31 cellular contexts compared by ENCODE assay signal in the genomic region with DNA sequence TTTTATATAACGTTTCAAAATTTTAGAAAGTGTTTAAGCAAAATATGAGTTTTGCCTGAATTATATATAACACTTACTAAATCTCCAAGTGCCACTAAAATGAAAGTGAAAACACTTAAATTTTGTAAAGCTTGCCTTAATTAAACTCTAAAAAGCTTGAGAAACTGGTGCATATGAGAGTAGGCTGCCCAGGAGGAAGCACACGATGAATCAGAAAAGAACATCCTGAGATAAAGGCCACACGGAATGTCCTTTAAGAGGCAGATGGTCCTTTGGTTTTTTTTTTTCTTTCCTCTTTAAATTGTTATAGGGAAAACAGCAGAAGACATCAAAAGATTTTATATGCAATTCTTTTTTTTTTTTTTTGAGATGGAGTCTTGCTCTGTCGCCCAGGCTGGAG.
DNase-seq lines count a peak whose midpoint lies in the region; ATAC-seq and TF ChIP-seq lines count a peak whose summit lies in the region.
"Had no signal": no experiment of that assay in that cellular context is flagged by ENCODE, and none has a peak within 500 bp of the region (broad histone marks: within the 10 kb centered on the region; RNA-seq: fewer than 3 reads in every experiment).

No MANE protein-coding gene starts in this region.

- no peaks in the 10 kb centered on the region for H3K27me3 ChIP-seq in SK-N-SH (ENCODE audit: insufficient read depth)
- H3K27me3 ChIP-seq: BLaER1 treated with 17β-estradiol and CSF1 and Interleukin-3, amounts not matched to agents 10 nM and 100 nM; breast epithelium; esophagus squamous epithelium; Peyer's patch; right atrium auricular region; stomach; upper lobe of left lung had no signal

- no peaks in the 10 kb centered on the region for H3K27me3 Mint-ChIP-seq in osteocyte (ENCODE audit: unreplicated experiment)

- no peak for TF ChIP-seq RAD21 in SK-N-SH (IDR thresholded peaks at IDR 0.05; ENCODE audit: low read length)

- CTCF ChIA-PET in SK-N-SH (lab: Yijun Ruan, JAX): interaction anchor here (0.9 to 2.0 kb wide), 3 partner anchors 13 to 346 kb away, joined by 3 to 5 read pairs (median 5); no protein-coding TSS in a partner anchor

- H3K79me2 ChIP-seq in SK-N-SH (ENCODE audit: insufficient read depth): no peaks in the 10 kb centered on the region
- H3K79me2 ChIP-seq: parathyroid adenoma had no signal

- H3K36me3 ChIP-seq in SK-N-SH (replicated peaks in 1 of 2; ENCODE audit: control insufficient read depth in 1 of 2, insufficient read depth in 2 of 2, low read length in 1 of 2) (peaks cover 2 to 7% of the 10 kb centered on the region in 2 experiments), mucosa of descending colon (ENCODE audit: low read depth) (no peaks in the 10 kb centered on the region)
- H3K36me3 ChIP-seq: breast epithelium, right atrium auricular region, upper lobe of left lung had no signal

- no peak overlapping the region for H3K4me2 ChIP-seq in SK-N-SH
- H3K4me2 ChIP-seq: BLaER1 treated with 17β-estradiol and CSF1 and Interleukin-3, amounts not matched to agents 10 nM and 100 nM; smooth muscle cell had no signal

- H3K9me2 ChIP-seq in SK-N-SH: no peaks in the 10 kb centered on the region

- no peak for TF ChIP-seq EP300 in SK-N-SH (IDR thresholded peaks at IDR 0.05; ENCODE audit: borderline replicate concordance in 1 of 2, low read depth in 1 of 2, low read length in 1 of 2)

- no peak for ATAC-seq in HG02885 (IDR thresholded peaks at IDR 0.05; ENCODE audit: poor library complexity, unreplicated experiment)
- no peak for ATAC-seq in mucosa of descending colon
- ATAC-seq: HepG2, lower lobe of right lung had no signal

- peaks cover 15% of the 10 kb centered on the region for H3K36me3 Mint-ChIP-seq in osteocyte (ENCODE audit: unreplicated experiment)

- WGBS in SK-N-SH (ENCODE audit: low lambda C conversion rate): 80% methylated on average over 4 of the region's 4 CpGs

- H3K4me1 ChIP-seq in SK-N-SH (ENCODE audit: control insufficient read depth in 1 of 2, insufficient read depth in 2 of 2, low read depth in 1 of 2, low read length in 1 of 2) (peaks cover 8 to 14% of the 10 kb centered on the region in 2 experiments; a peak in 2 of 4 replicates), mucosa of descending colon (ENCODE audit: low read depth) (peaks cover 2% of the 10 kb centered on the region)
- H3K4me1 ChIP-seq: BLaER1 treated with 17β-estradiol and CSF1 and Interleukin-3, amounts not matched to agents 10 nM and 100 nM; parathyroid adenoma; Peyer's patch had no signal

- H3K4me3 ChIP-seq in SK-N-SH (ENCODE audit: low read depth in 2 of 2, low read length in 1 of 2) (no peak overlapping the region), mucosa of descending colon (no peak overlapping the region)
- H3K4me3 ChIP-seq: BLaER1 treated with 17β-estradiol and CSF1 and Interleukin-3, amounts not matched to agents 10 nM and 100 nM; breast epithelium; esophagus squamous epithelium; lower lobe of right lung; Peyer's patch; right atrium auricular region; smooth muscle cell; stomach; upper lobe of left lung had no signal

- no peak overlapping the region for H2AFZ ChIP-seq in SK-N-SH (ENCODE audit: low read depth)
- H2AFZ ChIP-seq: parathyroid adenoma had no signal

- peak overlapping the region; percentile 52 for H3K27ac Mint-ChIP-seq in osteocyte (ENCODE audit: unreplicated experiment)
- H3K27ac Mint-ChIP-seq: nephron had no signal

- H3K4me1 Mint-ChIP-seq in osteocyte (ENCODE audit: unreplicated experiment): peaks cover 28% of the 10 kb centered on the region

- H3F3A ChIP-seq in SK-N-SH (replicated peaks; ENCODE audit: insufficient read depth): peaks cover 8% of the 10 kb centered on the region

- DNase-seq in EH (ENCODE audit: low read depth): peak; percentile 64
- peak; percentile 59 for DNase-seq in RPMI7951 (ENCODE audit: low read depth)
- peak; percentile 18 for DNase-seq in dermis blood vessel endothelial cell
- no peak for DNase-seq in osteocyte (ENCODE audit: extremely low spot score, unreplicated experiment)
- no peak for DNase-seq in SK-N-SH
- DNase-seq in Kasumi-1 (lab: John Stamatoyannopoulos, UW): no peak
- no peak for DNase-seq in mucosa of descending colon
- DNase-seq: ACHN; activated CD4-positive, alpha-beta T cell treated with anti-CD3 and anti-CD28 coated beads, Interleukin-2, amount 50 U/mL, for 1 hour; activated T-cell treated with anti-CD3 and anti-CD28 coated beads, Interleukin-2, amount 50 U/mL, for 48 hours; COR-L47; cortex of kidney; DMS53; esophagus squamous epithelium; lower lobe of right lung; NCI-H1092 treated with DMSO at 0.1 percent for 48 hours; NCI-H187 treated with DMSO at 0.1 percent for 48 hours; NCI-H524 treated with DMSO at 0.1 percent for 48 hours; Peyer's patch; stimulated activated CD4-positive, alpha-beta T cell treated with anti-CD3 and anti-CD28 coated beads, Interleukin-1b, Interleukin-23, amount 100 ng/mL, for 48 hours; stimulated activated CD8-positive, alpha-beta memory T cell treated with anti-CD3 and anti-CD28 coated beads, Interleukin-4, amount 100 ng/mL, for 48 hours; stomach; upper lobe of left lung had no signal

- H3K4me3 Mint-ChIP-seq in osteocyte (ENCODE audit: unreplicated experiment): no peak overlapping the region
- H3K4me3 Mint-ChIP-seq: nephron had no signal

- H3K9me3 ChIP-seq in SK-N-SH: no peaks in the 10 kb centered on the region
- H3K9me3 ChIP-seq in mucosa of descending colon: no peaks in the 10 kb centered on the region
- H3K9me3 ChIP-seq: BLaER1 treated with 17β-estradiol and CSF1 and Interleukin-3, amounts not matched to agents 10 nM and 100 nM; breast epithelium; esophagus squamous epithelium; lower lobe of right lung; Peyer's patch; right atrium auricular region; stomach; upper lobe of left lung had no signal

- H3K9me3 Mint-ChIP-seq in osteocyte (ENCODE audit: unreplicated experiment): no peaks in the 10 kb centered on the region
- H3K9me3 Mint-ChIP-seq: nephron had no signal

- TF ChIP-seq CTCF in osteocyte (IDR thresholded peaks at IDR 0.05): no peak
- TF ChIP-seq CTCF in SK-N-SH (IDR thresholded peaks at IDR 0.05): no peak
- TF ChIP-seq CTCF in mucosa of descending colon (IDR thresholded peaks at IDR 0.05): no peak

- intact Hi-C loops in mucosa of descending colon (cut with DNase I, micrococcal nuclease): no loop called here

- POLR2A ChIA-PET in SK-N-SH (lab: Yijun Ruan, JAX): no interaction called here

- no peak overlapping the region for H3K9ac ChIP-seq in SK-N-SH
- H3K9ac ChIP-seq: BLaER1 treated with 17β-estradiol and CSF1 and Interleukin-3, amounts not matched to agents 10 nM and 100 nM; parathyroid adenoma had no signal

- H4K20me1 ChIP-seq in SK-N-SH (ENCODE audit: insufficient read depth): no peaks in the 10 kb centered on the region
- H4K20me1 ChIP-seq: BLaER1 treated with 17β-estradiol and CSF1 and Interleukin-3, amounts not matched to agents 10 nM and 100 nM had no signal

- no peak overlapping the region for H3K27ac ChIP-seq in SK-N-SH (ENCODE audit: low read depth in 2 of 2, low read length in 1 of 2)
- H3K27ac ChIP-seq: BLaER1 treated with 17β-estradiol and CSF1 and Interleukin-3, amounts not matched to agents 10 nM and 100 nM; breast epithelium; esophagus squamous epithelium; lower lobe of right lung; parathyroid adenoma; Peyer's patch; right atrium auricular region; stomach; upper lobe of left lung had no signal

TF ChIP-seq in SK-N-SH, 30 proteins besides CTCF, POLR2A, EP300 and RAD21:
- no peak for TF ChIP-seq USF1 (IDR thresholded peaks at IDR 0.05; ENCODE audit: borderline replicate concordance, low read depth)
- no peak for TF ChIP-seq FOXJ3 (CRISPR knock-in tag; IDR thresholded peaks at IDR 0.05)
- TF ChIP-seq FOXM1 (IDR thresholded peaks at IDR 0.05; ENCODE audit: low read depth): no peak
- TF ChIP-seq MEF2A (IDR thresholded peaks at IDR 0.05; ENCODE audit: borderline replicate concordance, low read depth): no peak
- TF ChIP-seq RFX5 (IDR thresholded peaks at IDR 0.05; ENCODE audit: low read length): no peak
- no peak for TF ChIP-seq EZH2phosphoT487 (IDR thresholded peaks at IDR 0.05; ENCODE audit: borderline replicate concordance, low read depth)
- TF ChIP-seq, protein P1, sequence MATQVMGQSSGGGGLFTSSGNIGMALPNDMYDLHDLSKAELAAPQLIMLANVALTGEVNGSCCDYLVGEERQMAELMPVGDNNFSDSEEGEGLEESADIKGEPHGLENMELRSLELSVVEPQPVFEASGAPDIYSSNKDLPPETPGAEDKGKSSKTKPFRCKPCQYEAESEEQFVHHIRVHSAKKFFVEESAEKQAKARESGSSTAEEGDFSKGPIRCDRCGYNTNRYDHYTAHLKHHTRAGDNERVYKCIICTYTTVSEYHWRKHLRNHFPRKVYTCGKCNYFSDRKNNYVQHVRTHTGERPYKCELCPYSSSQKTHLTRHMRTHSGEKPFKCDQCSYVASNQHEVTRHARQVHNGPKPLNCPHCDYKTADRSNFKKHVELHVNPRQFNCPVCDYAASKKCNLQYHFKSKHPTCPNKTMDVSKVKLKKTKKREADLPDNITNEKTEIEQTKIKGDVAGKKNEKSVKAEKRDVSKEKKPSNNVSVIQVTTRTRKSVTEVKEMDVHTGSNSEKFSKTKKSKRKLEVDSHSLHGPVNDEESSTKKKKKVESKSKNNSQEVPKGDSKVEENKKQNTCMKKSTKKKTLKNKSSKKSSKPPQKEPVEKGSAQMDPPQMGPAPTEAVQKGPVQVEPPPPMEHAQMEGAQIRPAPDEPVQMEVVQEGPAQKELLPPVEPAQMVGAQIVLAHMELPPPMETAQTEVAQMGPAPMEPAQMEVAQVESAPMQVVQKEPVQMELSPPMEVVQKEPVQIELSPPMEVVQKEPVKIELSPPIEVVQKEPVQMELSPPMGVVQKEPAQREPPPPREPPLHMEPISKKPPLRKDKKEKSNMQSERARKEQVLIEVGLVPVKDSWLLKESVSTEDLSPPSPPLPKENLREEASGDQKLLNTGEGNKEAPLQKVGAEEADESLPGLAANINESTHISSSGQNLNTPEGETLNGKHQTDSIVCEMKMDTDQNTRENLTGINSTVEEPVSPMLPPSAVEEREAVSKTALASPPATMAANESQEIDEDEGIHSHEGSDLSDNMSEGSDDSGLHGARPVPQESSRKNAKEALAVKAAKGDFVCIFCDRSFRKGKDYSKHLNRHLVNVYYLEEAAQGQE (IDR thresholded peaks at IDR 0.05; ENCODE audit: low read depth, low read length): no peak
- TF ChIP-seq YY1 (IDR thresholded peaks at IDR 0.05; ENCODE audit: low read depth): no peak
- TF ChIP-seq SIN3A (IDR thresholded peaks at IDR 0.05; ENCODE audit: borderline replicate concordance, low read depth, low read length): no peak
TF ChIP-seq in SK-N-SH: peak in this region for 0.

Comparison
In these comparisons a context has a peak if more than half of its experiments do, and no peak if none do; other contexts are left out.
1. DNase-seq: peak in EH (single experiment), RPMI7951 (single experiment) and dermis blood vessel endothelial cell (single experiment); none in osteocyte (single experiment), SK-N-SH (single experiment), Kasumi-1 (0 of 2) and mucosa of descending colon (0 of 3).